ENCODE assay signal across 13 cellular contexts in genomic region chr11:19433367-19433766, GRCh38.
DNase-seq lines count a peak whose midpoint lies in the region; ATAC-seq and FAIRE-seq lines count a peak whose summit lies in the region.
"Had no signal": no experiment of that assay in that cellular context is flagged by ENCODE, and none has a peak within 500 bp of the region (broad histone marks: within the 10 kb centered on the region; RNA-seq: fewer than 3 reads in every experiment).

No MANE protein-coding gene starts in this region.

- peaks cover 0 to 2% (median 0%) of the 10 kb centered on the region in 5 donors for H3K9me3 Mint-ChIP-seq in CD8-positive, alpha-beta memory T cell

- no peaks in the 10 kb centered on the region for H3K9me3 ChIP-seq in adipocyte (ENCODE audit: control insufficient read depth, low read length)
- H3K9me3 ChIP-seq in CD8-positive, alpha-beta memory T cell (ENCODE audit: low read length), result no peaks in the 10 kb centered on the region

- peak overlapping the region; percentile 75 for H3K9ac ChIP-seq in adipocyte (ENCODE audit: low read length)

- H3K4me3 Mint-ChIP-seq in CD8-positive, alpha-beta memory T cell, result no peak overlapping the region

- no peaks in the 10 kb centered on the region for H3K36me3 ChIP-seq in adipocyte (ENCODE audit: control insufficient read depth, insufficient read depth, low read length, severe bottlenecking)
- no peaks in the 10 kb centered on the region for H3K36me3 ChIP-seq in CD8-positive, alpha-beta memory T cell (ENCODE audit: insufficient read depth, low read length)

- no peak overlapping the region for H3K27ac ChIP-seq in CD8-positive, alpha-beta memory T cell (ENCODE audit: low read depth, low read length)

- ATAC-seq in GM21367 (IDR thresholded peaks at IDR 0.05; ENCODE audit: unreplicated experiment), result peak; percentile 49
- peak; percentile 54 for ATAC-seq in HG03097 (IDR thresholded peaks at IDR 0.05; ENCODE audit: low FRiP score, unreplicated experiment)

- no peaks in the 10 kb centered on the region for H3K4me1 Mint-ChIP-seq in CD8-positive, alpha-beta memory T cell

- no peaks in the 10 kb centered on the region for H3K36me3 Mint-ChIP-seq in CD8-positive, alpha-beta memory T cell

- peaks cover 59% of the 10 kb centered on the region for H3K4me1 ChIP-seq in adipocyte (ENCODE audit: control insufficient read depth, insufficient read depth, low read length)
- no peaks in the 10 kb centered on the region for H3K4me1 ChIP-seq in CD8-positive, alpha-beta memory T cell (ENCODE audit: insufficient read depth, low read length)

- CTCF ChIA-PET in CD8-positive, alpha-beta memory T cell (lab: Charles Lee), result no interaction called here

- FAIRE-seq in GM18507 (lab: Jason Lieb, UNC), result peak; percentile 94

- peak overlapping the region; percentile 47 for H3K4me3 ChIP-seq in adipocyte (ENCODE audit: low read length)
- H3K4me3 ChIP-seq in CD8-positive, alpha-beta memory T cell (ENCODE audit: low read length), result no peak overlapping the region

- H3K27me3 Mint-ChIP-seq in CD8-positive, alpha-beta memory T cell, result peaks cover 10 to 45% of the 10 kb centered on the region in 2 donors

- DNase-seq in GM18507 (ENCODE audit: extremely low spot score, insufficient read length, low read depth) (no peak), adipocyte (ENCODE audit: low read depth) (no peak), occipital lobe (lab: John Stamatoyannopoulos, UW) (no peak), NCI-H82 treated with DMSO at 0.1 percent for 48 hours (lab: John Stamatoyannopoulos, UW; ENCODE audit: unreplicated experiment) (no peak), amygdala (lab: John Stamatoyannopoulos, UW) (no peak)
- DNase-seq in CD8-positive, alpha-beta memory T cell, result no peak
- DNase-seq: activated naive CD4-positive, alpha-beta T cell treated with anti-CD3 and anti-CD28 coated beads, Interleukin-2, amount 50 U/mL, for 16 hours; DMS53; kidney glomerular epithelial cell; NCI-H510A treated with DMSO at 0.1 percent for 48 hours; stimulated activated naive CD4-positive, alpha-beta T cell treated with Interleukin-2 at 50 U/mL for 16 hours had no signal

- H3K27ac Mint-ChIP-seq in CD8-positive, alpha-beta memory T cell, result no peak overlapping the region

- no peaks in the 10 kb centered on the region for H3K27me3 ChIP-seq in adipocyte (replicated peaks; ENCODE audit: control insufficient read depth, insufficient read depth, low read length)
- H3K27me3 ChIP-seq in CD8-positive, alpha-beta memory T cell (ENCODE audit: insufficient read depth, low read length, poor library complexity, severe bottlenecking), result no peaks in the 10 kb centered on the region

- POLR2A ChIA-PET in CD8-positive, alpha-beta memory T cell (lab: Charles Lee), result no interaction called here
